In genomic region chr15:96330064-96330449, GRCh38 we compare ENCODE assay signal across 1 cellular context.
TF ChIP-seq lines count a peak whose summit lies in the region.

No MANE protein-coding gene starts in this region.

TF ChIP-seq in IMR-90, 13 proteins besides CTCF, POLR2A, EP300 and RAD21:
- no peak for TF ChIP-seq USF2 (IDR thresholded peaks at IDR 0.05; ENCODE audit: low read depth, low read length)
- TF ChIP-seq SMC3 (IDR thresholded peaks at IDR 0.05; ENCODE audit: low read depth, low read length) = 0 out of 2 replicates have a peak, but pooled peaks have one; percentile 6
